In genomic region chr1:93909146-93910050, GRCh38 we compare ENCODE assay signal across 8 cellular contexts. TPM values are rescaled to one million over a fixed set of nuclear protein-coding genes. Genes with fewer than 3 reads are reported as not detected.
DNase-seq lines count a peak whose midpoint lies in the region; ATAC-seq, FAIRE-seq and TF ChIP-seq lines count a peak whose summit lies in the region.

A gene with protein sequence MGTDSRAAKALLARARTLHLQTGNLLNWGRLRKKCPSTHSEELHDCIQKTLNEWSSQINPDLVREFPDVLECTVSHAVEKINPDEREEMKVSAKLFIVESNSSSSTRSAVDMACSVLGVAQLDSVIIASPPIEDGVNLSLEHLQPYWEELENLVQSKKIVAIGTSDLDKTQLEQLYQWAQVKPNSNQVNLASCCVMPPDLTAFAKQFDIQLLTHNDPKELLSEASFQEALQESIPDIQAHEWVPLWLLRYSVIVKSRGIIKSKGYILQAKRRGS (minus strand): TSS chr1:93909430. CDS start chr1:93909163, 267 bp downstream.

- dilution Hi-C loops in keratinocyte (cut with MboI; ENCODE audit: extremely low pct_ligation_motif_present, low sequenced_read_pairs) = no loop called here

- DNase-seq in AG09309 (ENCODE audit: low read depth) (peak; percentile 81), NCI-H345 (lab: John Stamatoyannopoulos, UW) (peak; percentile 93), cerebellar nuclear complex (lab: John Stamatoyannopoulos, UW) (peak; percentile 27 to 51), keratinocyte (ENCODE audit: low read depth, low spot score) (peak; percentile 73)
- DNase-seq in stimulated activated CD4-positive, alpha-beta T cell treated with anti-CD3 and anti-CD28 coated beads, Interleukin-15, amount 100 ng/mL, for 1 hour (ENCODE audit: low read depth in 1 of 2, low spot score in 1 of 2) = peak; percentile 82 to 86

- peaks cover 16% of the 10 kb centered on the region for H3K4me1 ChIP-seq in keratinocyte (ENCODE audit: control insufficient read depth, extremely low read depth, insufficient read depth, low read length)

- no peaks in the 10 kb centered on the region for H3K9me1 ChIP-seq in keratinocyte (ENCODE audit: control insufficient read depth, extremely low read depth, insufficient read depth, low read length)

- ATAC-seq in GM18873 (IDR thresholded peaks at IDR 0.05; ENCODE audit: low FRiP score, unreplicated experiment) (peak; percentile 93), HG03139 (IDR thresholded peaks at IDR 0.05; ENCODE audit: unreplicated experiment) (peak; percentile 91)
- peak; percentile 86 to 92 for ATAC-seq in activated CD4-positive, CD25-positive, alpha-beta regulatory T cell treated with anti-CD3 and anti-CD28 coated beads, Interleukin-2, amount 50 U/mL, for 24 hours

- TF ChIP-seq CTCF in AG09309 (IDR thresholded peaks at IDR 0.05; ENCODE audit: control insufficient read depth, insufficient read depth, low read depth, low read length, missing control alignments) = peak; percentile 71
- TF ChIP-seq CTCF in keratinocyte (optimal IDR thresholded peaks at IDR 0.05 in 1 of 3, IDR thresholded peaks at IDR 0.05 in 1 of 3, conservative IDR thresholded peaks at IDR 0.05 in 1 of 3; ENCODE audit: extremely low read depth in 1 of 3, insufficient read depth in 2 of 3, low read length in 3 of 3) = peak; percentile 74 to 96 (median 89)

- H3K79me2 ChIP-seq in keratinocyte (ENCODE audit: control insufficient read depth, insufficient read depth, low read length) = peaks cover 44% of the 10 kb centered on the region

- H3K27ac ChIP-seq in keratinocyte (ENCODE audit: control insufficient read depth, insufficient read depth, low read length) = peak within 1 kb of the TSS; percentile 69

- peak within 1 kb of the TSS; percentile 90 for H3K4me3 ChIP-seq in AG09309 (ENCODE audit: control insufficient read depth, low read depth, low read length)
- peak within 1 kb of the TSS; percentile 80 to 86 (median 83) for H3K4me3 ChIP-seq in keratinocyte (ENCODE audit: control insufficient read depth in 2 of 3, extremely low read depth in 1 of 3, insufficient read depth in 2 of 3, low read depth in 1 of 3, low read length in 3 of 3)

- FAIRE-seq in keratinocyte (lab: Jason Lieb, UNC) = no peak

- H3K36me3 ChIP-seq in keratinocyte (ENCODE audit: control insufficient read depth in 2 of 2, extremely low read depth in 1 of 2, insufficient read depth in 2 of 2, low read length in 2 of 2) = no peaks in the 10 kb centered on the region

- H3K9me3 ChIP-seq in keratinocyte (ENCODE audit: control insufficient read depth, low read depth, low read length) = no peaks in the 10 kb centered on the region

- H2AFZ ChIP-seq in keratinocyte (ENCODE audit: control insufficient read depth, low read length) = peak within 1 kb of the TSS; percentile 75

- H3K4me2 ChIP-seq in keratinocyte (ENCODE audit: control insufficient read depth, extremely low read depth, insufficient read depth, low read depth, low read length) = peak within 1 kb of the TSS; percentile 92

- H4K20me1 ChIP-seq in keratinocyte (ENCODE audit: control insufficient read depth, extremely low read depth, insufficient read depth, low read length) = no peaks in the 10 kb centered on the region

- no peaks in the 10 kb centered on the region for H3K27me3 ChIP-seq in keratinocyte (ENCODE audit: control insufficient read depth, extremely low read depth, insufficient read depth, low read length)

- H3K9ac ChIP-seq in keratinocyte (ENCODE audit: control insufficient read depth, extremely low read depth, insufficient read depth, low read length) = peak within 1 kb of the TSS; percentile 81

RNA-seq across cellular contexts. Expression of the gene that starts here (rescaled TPM):
- polyA plus RNA-seq in keratinocyte = 17.9 to 44.1 TPM (median 41.8 TPM) in 3 replicates
- 1.6 TPM for polyA plus RNA-seq in keratinocyte (2011; ENCODE audit: low read depth)
- 17.1 and 45.0 TPM in 2 replicates for polyA plus RNA-seq in keratinocyte (2011; cell fraction: cytosol; rRNA removed)
- polyA plus RNA-seq in keratinocyte (2011; cell fraction: nucleus; rRNA removed) = 28.6 and 30.9 TPM in 2 replicates
- polyA plus RNA-seq in keratinocyte (2012; ENCODE audit: low replicate concordance) = 6.4 and 36.0 TPM in 2 replicates
- polyA minus RNA-seq in keratinocyte = 4.6 to 19.0 TPM (median 12.2 TPM) in 3 replicates
- polyA minus RNA-seq in keratinocyte (2011; cell fraction: cytosol; rRNA and poly(A)+ RNA removed) = 13.6 TPM
- polyA minus RNA-seq in keratinocyte (2011; cell fraction: nucleus; rRNA and poly(A)+ RNA removed) = 13.0 and 17.3 TPM in 2 replicates

Comparison
In these comparisons a context has a peak if more than half of its experiments do, and no peak if none do; other contexts are left out.
1. Peak in every context shown above with its lines: DNase-seq, ATAC-seq, H3K4me3 ChIP-seq and H3K27ac ChIP-seq.
2. DNase-seq: peak in every context shown above with its lines; median percentile 93 in NCI-H345; 84 in stimulated activated CD4-positive, alpha-beta T cell treated with anti-CD3 and anti-CD28 coated beads, Interleukin-15, amount 100 ng/mL, for 1 hour; 81 in AG09309; 73 in keratinocyte; 39 in cerebellar nuclear complex.